Comparison of ENCODE assay signal across 23 cellular contexts in the genomic region with DNA sequence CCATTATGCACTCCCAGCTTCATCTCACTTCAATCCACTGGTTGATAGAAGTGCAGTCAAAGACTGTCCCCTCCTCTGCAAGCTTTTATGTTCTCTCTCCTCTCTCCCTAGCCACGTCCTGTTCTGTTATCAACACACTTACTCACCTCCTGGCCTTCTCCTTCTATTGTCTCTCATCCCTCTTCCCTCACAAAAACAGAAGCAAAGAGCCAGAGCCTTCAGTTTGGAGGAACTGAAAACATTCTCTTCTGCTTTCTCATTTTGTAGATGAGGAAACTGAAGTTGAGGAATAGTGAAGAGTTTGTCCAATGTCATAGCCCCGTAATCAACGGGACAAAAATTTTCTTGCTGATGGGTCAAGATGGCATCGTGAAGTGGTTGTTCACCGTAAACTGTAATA. TPM values are rescaled to one million over a fixed set of nuclear protein-coding genes. Genes with fewer than 3 reads are reported as not detected.
DNase-seq lines count a peak whose midpoint lies in the region; ATAC-seq, FAIRE-seq and TF ChIP-seq lines count a peak whose summit lies in the region.
"Had no signal": no experiment of that assay in that cellular context is flagged by ENCODE, and none has a peak within 500 bp of the region (broad histone marks: within the 10 kb centered on the region; RNA-seq: fewer than 3 reads in every experiment).

No MANE protein-coding gene starts in this region.

- H3K27me3 ChIP-seq in right lobe of liver: no peaks in the 10 kb centered on the region
- peaks cover 0 to 38% of the 10 kb centered on the region in 2 experiments; a peak in 3 of 5 replicates for H3K27me3 ChIP-seq in HepG2 (ENCODE audit: control insufficient read depth in 1 of 2, insufficient read depth in 2 of 2, low read length in 2 of 2)
- H3K27me3 ChIP-seq: body of pancreas, uterus had no signal

- TF ChIP-seq CTCF in right lobe of liver (IDR thresholded peaks at IDR 0.05) (no peak), HepG2 (CRISPR knock-in tag; IDR thresholded peaks at IDR 0.05) (no peak)

- H3K36me3 ChIP-seq in right lobe of liver: no peaks in the 10 kb centered on the region
- no peaks in the 10 kb centered on the region for H3K36me3 ChIP-seq in HepG2 (replicated peaks in 1 of 2; ENCODE audit: control insufficient read depth in 1 of 2, insufficient read depth in 2 of 2, low read length in 2 of 2)
- H3K36me3 ChIP-seq: stomach, uterus, WERI-Rb-1 had no signal

- no peak overlapping the region for H3K4me2 ChIP-seq in HepG2 (ENCODE audit: low read depth, low read length)
- H3K4me2 ChIP-seq: KMS-11 had no signal

- ATAC-seq in right lobe of liver: peak; percentile 20 to 47 (median 41)
- no peak for ATAC-seq in HepG2
- ATAC-seq in HG03039 (IDR thresholded peaks at IDR 0.05; ENCODE audit: unreplicated experiment): no peak
- no peak for ATAC-seq in HG03457 (IDR thresholded peaks at IDR 0.05; ENCODE audit: unreplicated experiment)
- ATAC-seq: body of pancreas had no signal

- peak overlapping the region in 3 of 6 donors; percentile 4 to 36 (median 28) for H3K27ac Mint-ChIP-seq in immature natural killer cell

- POLR2A ChIA-PET in HepG2 (lab: Yijun Ruan, JAX): no interaction called here

- H2AFZ ChIP-seq in HepG2 (ENCODE audit: low read length): no peak overlapping the region

- no peak for FAIRE-seq in HepG2 (lab: Jason Lieb, UNC)

- no peaks in the 10 kb centered on the region for H4K20me1 ChIP-seq in HepG2 (ENCODE audit: insufficient read depth, low read length)

- H3K4me3 ChIP-seq in right lobe of liver (no peak overlapping the region), HepG2 (replicated peaks in 1 of 3; ENCODE audit: insufficient read depth in 1 of 3, low read depth in 2 of 3, low read length in 3 of 3) (no peak overlapping the region)
- H3K4me3 ChIP-seq: body of pancreas, uterus had no signal

- WGBS in right lobe of liver (ENCODE audit: insufficient coverage, low coverage, low lambda C conversion rate, missing lambda C conversion rate): 47% methylated on average over 5 of the region's 5 CpGs
- 35% methylated on average over 5 of the region's 5 CpGs for WGBS in HepG2 (ENCODE audit: low lambda C conversion rate)

- H3K9ac ChIP-seq in HepG2 (ENCODE audit: insufficient read depth, low read depth, low read length): no peak overlapping the region
- H3K9ac ChIP-seq: KMS-11 had no signal

- CTCF ChIA-PET in HepG2 (lab: Yijun Ruan, JAX; ENCODE audit: low intra/inter-chr PET ratio, low total read pairs): no interaction called here

- no peaks in the 10 kb centered on the region for H3K9me3 ChIP-seq in right lobe of liver
- no peaks in the 10 kb centered on the region for H3K9me3 ChIP-seq in HepG2 (ENCODE audit: low read length)
- H3K9me3 ChIP-seq: body of pancreas, stomach, uterus had no signal

- in situ Hi-C loops in HepG2 (cut with HindIII; ENCODE audit: extremely low pct_ligation_motif_present, low pct_unique_long_range_greater_than_20kb): no loop called here

- no peak for TF ChIP-seq EP300 in HepG2 (IDR thresholded peaks at IDR 0.05; ENCODE audit: low read depth in 2 of 2, low read length in 2 of 2)
- TF ChIP-seq EP300 in HepG2 (CRISPR knock-in tag; IDR thresholded peaks at IDR 0.05; ENCODE audit: borderline replicate concordance): no peak

- H3K4me1 ChIP-seq in right lobe of liver (no peaks in the 10 kb centered on the region), HepG2 (ENCODE audit: insufficient read depth, low read length) (peaks cover 10% of the 10 kb centered on the region; the same call in 1 of the 2 replicates)
- H3K4me1 ChIP-seq: body of pancreas, stomach, uterus had no signal

- H3K9me3 Mint-ChIP-seq in immature natural killer cell: no peaks in the 10 kb centered on the region

- DNase-seq in right lobe of liver: no peak
- DNase-seq in HepG2 (ENCODE audit: low spot score): no peak
- DNase-seq in SKM-1 (lab: John Stamatoyannopoulos, UW; ENCODE audit: unreplicated experiment): peak; percentile 85
- DNase-seq in immature natural killer cell: no peak
- no peak for DNase-seq in AG08396 (ENCODE audit: low spot score)
- no peak for DNase-seq in COR-L47 (lab: John Stamatoyannopoulos, UW)
- DNase-seq: activated gamma-delta T cell treated with Interleukin-2 at 50 U/mL for 16 hours, body of pancreas, dermis blood vessel endothelial cell, DMS 273 treated with DMSO at 0.1 percent for 48 hours, glutamatergic neuron, islet precursor cell, NCI-H1436 treated with DMSO at 0.1 percent for 48 hours, NCI-H446, OCI-M1, stomach, uterus, WERI-Rb-1 had no signal

- H3K27ac ChIP-seq in right lobe of liver (no peak overlapping the region), HepG2 (ENCODE audit: extremely low read length, insufficient read depth, low read length) (no peak overlapping the region)
- H3K27ac ChIP-seq: body of pancreas, KMS-11, stomach, uterus, WERI-Rb-1 had no signal

- peaks cover 2 to 10% (median 5%) of the 10 kb centered on the region in 3 donors for H3K27me3 Mint-ChIP-seq in immature natural killer cell (ENCODE audit: low read depth in 3 of 3)

- TF ChIP-seq POLR2A in right lobe of liver (IDR thresholded peaks at IDR 0.05) (no peak), HepG2 (IDR thresholded peaks at IDR 0.05; ENCODE audit: insufficient read depth in 1 of 2, low read depth in 2 of 2, low read length in 2 of 2) (no peak)

- H3K79me2 ChIP-seq in HepG2 (ENCODE audit: insufficient read depth, low read length): no peaks in the 10 kb centered on the region

- H3K4me3 Mint-ChIP-seq in immature natural killer cell: peak overlapping the region in 4 of 5 donors; percentile 14 to 58 (median 31)

- intact Hi-C loops in right lobe of liver (cut with DNase I): no loop called here
- intact Hi-C loops in HepG2 (cut with micrococcal nuclease; ENCODE audit: unreplicated experiment): no loop called here

- H3K36me3 Mint-ChIP-seq in immature natural killer cell: peaks cover 0 to 4% (median 4%) of the 10 kb centered on the region in 3 donors

- no TSS peak for BruUV-seq in HepG2 (replicated peaks; lab: Mats Ljungman, UMichigan)

- no peak for TF ChIP-seq RAD21 in HepG2 (CRISPR knock-in tag; IDR thresholded peaks at IDR 0.05)

- peaks cover 30% of the 10 kb centered on the region in 2 donors for H3K4me1 Mint-ChIP-seq in immature natural killer cell

TF ChIP-seq in HepG2, 621 proteins besides CTCF, POLR2A, EP300 and RAD21 (continues in another document):
- TF ChIP-seq ZNF772 (CRISPR knock-in tag; IDR thresholded peaks at IDR 0.05): no peak
- TF ChIP-seq NPAS2 (CRISPR knock-in tag; IDR thresholded peaks at IDR 0.05; ENCODE audit: borderline replicate concordance): no peak
- TF ChIP-seq NR1H2 (CRISPR knock-in tag; IDR thresholded peaks at IDR 0.05; ENCODE audit: borderline replicate concordance, low read depth): no peak
- TF ChIP-seq ZNF225 (CRISPR knock-in tag; IDR thresholded peaks at IDR 0.05): no peak

RNA-seq across cellular contexts. Expression of gene NLRP3, which starts 1.8 kb away (rescaled TPM):
- total RNA-seq in right lobe of liver (1 to 10 TPM in 2 of 6 experiments, under 1 TPM in 4; 0.11 to 2.0 (median 0.62) TPM), HepG2 (2016; rRNA removed; fragmentation: Illumina TruSeq; extraction: Trizol) (not detected in 2 replicates)
- not detected in 2 replicates for total RNA-seq in HepG2 (2016; cell fraction: cytosol; rRNA removed; fragmentation: Illumina TruSeq; extraction: Trizol; ENCODE audit: low read depth)
- total RNA-seq in HepG2 (2016; cell fraction: insoluble cytoplasmic fraction; rRNA removed; fragmentation: Illumina TruSeq; extraction: Trizol): not detected in 2 replicates
- total RNA-seq in HepG2 (2016; cell fraction: membrane; rRNA removed; fragmentation: Illumina TruSeq; extraction: Trizol): not detected in 2 replicates
- total RNA-seq in HepG2 (2016; cell fraction: nucleus; rRNA removed; fragmentation: Illumina TruSeq; extraction: Trizol): not detected in 2 replicates
- polyA plus RNA-seq in HepG2 (2011; rRNA removed) (not detected in 2 replicates), immature natural killer cell (1 to 10 TPM in 2 of 3 donors, not detected in 1; 1.0 to 1.5 TPM)
- polyA plus RNA-seq in HepG2 (2011; cell fraction: cytosol; rRNA removed): 0.01 TPM in 1 of 2 replicates, not detected in the other
- polyA plus RNA-seq in HepG2 (2011; cell fraction: nucleus; rRNA removed): not detected in 2 replicates
- not detected in 2 replicates for polyA plus RNA-seq in HepG2 (2012)
- not detected in 2 replicates for polyA plus RNA-seq in HepG2 (2016; cell fraction: cytosol; fragmentation: Illumina TruSeq; extraction: Trizol; ENCODE audit: low read depth)
- not detected in 2 replicates for polyA plus RNA-seq in HepG2 (2016; cell fraction: insoluble cytoplasmic fraction; fragmentation: Illumina TruSeq; extraction: Trizol; ENCODE audit: low read depth)
- not detected in 2 replicates for polyA plus RNA-seq in HepG2 (2016; cell fraction: membrane; fragmentation: Illumina TruSeq; extraction: Trizol; ENCODE audit: low read depth)
- polyA plus RNA-seq in HepG2 (2016; cell fraction: nucleus; fragmentation: Illumina TruSeq; extraction: Trizol; ENCODE audit: insufficient read depth, low read depth): not detected in 2 replicates
- not detected in 2 replicates for polyA minus RNA-seq in HepG2 (2011; rRNA and poly(A)+ RNA removed; ENCODE audit: low replicate concordance)
- not detected in 2 replicates for polyA minus RNA-seq in HepG2 (2011; cell fraction: cytosol; rRNA and poly(A)+ RNA removed)
- polyA minus RNA-seq in HepG2 (2011; cell fraction: nucleus; rRNA and poly(A)+ RNA removed): not detected in 2 replicates
- total RNA-seq: dermis blood vessel endothelial cell had no signal

RNA-seq across cellular contexts. Expression of gene OR2B11, which starts 40.1 kb away (rescaled TPM):
- total RNA-seq in right lobe of liver: not detected
- total RNA-seq in HepG2 (2016; rRNA removed; fragmentation: Illumina TruSeq; extraction: Trizol): not detected in 2 replicates
- total RNA-seq in HepG2 (2016; cell fraction: cytosol; rRNA removed; fragmentation: Illumina TruSeq; extraction: Trizol; ENCODE audit: low read depth): not detected in 2 replicates
- total RNA-seq in HepG2 (2016; cell fraction: insoluble cytoplasmic fraction; rRNA removed; fragmentation: Illumina TruSeq; extraction: Trizol): not detected in 2 replicates
- total RNA-seq in HepG2 (2016; cell fraction: membrane; rRNA removed; fragmentation: Illumina TruSeq; extraction: Trizol): not detected in 2 replicates
- total RNA-seq in HepG2 (2016; cell fraction: nucleus; rRNA removed; fragmentation: Illumina TruSeq; extraction: Trizol): not detected in 2 replicates
- polyA plus RNA-seq in HepG2 (2011; rRNA removed): not detected in 2 replicates
- polyA plus RNA-seq in HepG2 (2011; cell fraction: cytosol; rRNA removed): not detected in 2 replicates
- not detected in 2 replicates for polyA plus RNA-seq in HepG2 (2011; cell fraction: nucleus; rRNA removed)
- not detected in 2 replicates for polyA plus RNA-seq in HepG2 (2012)
- not detected in 2 replicates for polyA plus RNA-seq in HepG2 (2016; cell fraction: cytosol; fragmentation: Illumina TruSeq; extraction: Trizol; ENCODE audit: low read depth)
- polyA plus RNA-seq in HepG2 (2016; cell fraction: insoluble cytoplasmic fraction; fragmentation: Illumina TruSeq; extraction: Trizol; ENCODE audit: low read depth): not detected in 2 replicates
- polyA plus RNA-seq in HepG2 (2016; cell fraction: membrane; fragmentation: Illumina TruSeq; extraction: Trizol; ENCODE audit: low read depth): not detected in 2 replicates
- polyA plus RNA-seq in HepG2 (2016; cell fraction: nucleus; fragmentation: Illumina TruSeq; extraction: Trizol; ENCODE audit: insufficient read depth, low read depth): not detected in 2 replicates
- not detected in 2 replicates for polyA minus RNA-seq in HepG2 (2011; rRNA and poly(A)+ RNA removed; ENCODE audit: low replicate concordance)
- polyA minus RNA-seq in HepG2 (2011; cell fraction: cytosol; rRNA and poly(A)+ RNA removed): not detected in 2 replicates
- polyA minus RNA-seq in HepG2 (2011; cell fraction: nucleus; rRNA and poly(A)+ RNA removed): not detected in 2 replicates
- polyA plus RNA-seq in immature natural killer cell: not detected
- total RNA-seq: activated CD8-positive, alpha-beta memory T cell treated with anti-CD3 and anti-CD28 coated beads for 36 hours; body of pancreas; stomach; uterus had no signal
- polyA plus RNA-seq: esophagus, stomach had no signal

Comparison
In these comparisons a context has a peak if more than half of its experiments do, and no peak if none do; other contexts are left out.
1. ATAC-seq: peak in right lobe of liver (4 of 4); none in HepG2 (single experiment), HG03039 (single experiment) and HG03457 (single experiment).